Comparison of ENCODE assay signal across 14 cellular contexts in genomic region chr22:44586337-44586990, GRCh38.
DNase-seq lines count a peak whose midpoint lies in the region; ATAC-seq and TF ChIP-seq lines count a peak whose summit lies in the region.
"Had no signal": no experiment of that assay in that cellular context is flagged by ENCODE, and none has a peak within 500 bp of the region (broad histone marks: within the 10 kb centered on the region; RNA-seq: fewer than 3 reads in every experiment).

No MANE protein-coding gene starts in this region.

- no TSS peak for BruUV-seq in PC-3 (replicated peaks; lab: Mats Ljungman, UMichigan)

- H3K79me2 ChIP-seq in GM23248 (ENCODE audit: insufficient read depth) (no peaks in the 10 kb centered on the region), PC-3 (ENCODE audit: low read length) (no peaks in the 10 kb centered on the region)

- no peak for DNase-seq in AG04450 (ENCODE audit: low read depth, low spot score)
- no peak for DNase-seq in GM23248
- DNase-seq in PC-3, result peak; percentile 5
- peak; percentile 77 for DNase-seq in left kidney (ENCODE audit: low read depth, low spot score)
- no peak for DNase-seq in dedifferentiated amniotic fluid mesenchymal stem cell (ENCODE audit: extremely low spot score)
- no peak for DNase-seq in stimulated activated CD4-positive, alpha-beta T cell treated with anti-CD3 and anti-CD28 coated beads, Interleukin-4, amount 100 ng/mL, for 1 hour
- no peak for DNase-seq in NCI-H1048 (lab: John Stamatoyannopoulos, UW)
- DNase-seq in prostate gland (ENCODE audit: low spot score), result no peak
- DNase-seq: dermis blood vessel endothelial cell; MV-4-11; OCI-M1; stimulated activated CD4-positive, alpha-beta T cell treated with anti-CD3 and anti-CD28 coated beads, Interleukin-2, amount 100 ng/mL, for 24 hours; stimulated activated naive CD4-positive, alpha-beta T cell had no signal

- CTCF ChIA-PET in AG04450 (lab: Charles Lee), result interaction anchor here (0.5 kb wide), 1 partner anchor 14 kb away, joined by 4 read pairs; no protein-coding TSS in a partner anchor
- CTCF ChIA-PET in PC-3 (lab: Charles Lee), result no interaction called here

- H3K27ac ChIP-seq in AG04450 (ENCODE audit: low read depth, low read length) (no peak overlapping the region), GM23248 (no peak overlapping the region), PC-3 (ENCODE audit: low read length) (no peak overlapping the region), prostate gland (no peak overlapping the region)
- H3K27ac ChIP-seq: ovary had no signal

- H3K9me2 ChIP-seq in GM23248 (ENCODE audit: insufficient read depth) (no peaks in the 10 kb centered on the region), PC-3 (replicated peaks; ENCODE audit: low read length) (no peaks in the 10 kb centered on the region)

- in situ Hi-C loops in GM23248 (cut with MboI), result no loop called here

- H3K4me3 ChIP-seq in AG04450 (ENCODE audit: low read depth, low read length) (peak overlapping the region; percentile 29), GM23248 (peak overlapping the region; percentile 30; the same call in 1 of the 2 replicates), PC-3 (ENCODE audit: low read length) (peak overlapping the region; percentile 56; the same call in 1 of the 2 replicates), prostate gland (no peak overlapping the region)
- H3K4me3 ChIP-seq: ovary had no signal

- H3K9ac ChIP-seq in GM23248 (no peak overlapping the region), PC-3 (ENCODE audit: low read length) (no peak overlapping the region)

- H3K27me3 ChIP-seq in AG04450 (ENCODE audit: control insufficient read depth, insufficient read depth, low read length) (peaks cover 26% of the 10 kb centered on the region), GM23248 (replicated peaks; ENCODE audit: insufficient read depth) (no peaks in the 10 kb centered on the region), PC-3 (ENCODE audit: low read length) (no peaks in the 10 kb centered on the region), prostate gland (replicated peaks; ENCODE audit: insufficient read depth) (peaks cover 1% of the 10 kb centered on the region)
- H3K27me3 ChIP-seq: ovary had no signal

- intact Hi-C loops in PC-3 (cut with micrococcal nuclease) (no loop called here), prostate gland (cut with DNase I) (no loop called here)

- peaks cover 15% of the 10 kb centered on the region for H3K9me3 ChIP-seq in AG04450 (ENCODE audit: control insufficient read depth, insufficient read depth, low read length)
- no peaks in the 10 kb centered on the region for H3K9me3 ChIP-seq in GM23248 (ENCODE audit: low read depth)
- no peaks in the 10 kb centered on the region for H3K9me3 ChIP-seq in PC-3 (ENCODE audit: low read length)
- H3K9me3 ChIP-seq in prostate gland, result no peaks in the 10 kb centered on the region
- H3K9me3 ChIP-seq: ovary had no signal

- H2AFZ ChIP-seq in GM23248, result peak overlapping the region; percentile 36; the same call in 1 of the 2 replicates
- peak overlapping the region; percentile 52 for H2AFZ ChIP-seq in PC-3 (ENCODE audit: low read length)

- WGBS in GM23248 (ENCODE audit: low coverage in 1 of 2, low lambda C conversion rate in 2 of 2, missing lambda C conversion rate in 2 of 2), 2 experiments, result 50% methylated on average over 18 of the region's 18 CpGs
- WGBS in prostate gland, result 36% methylated on average over 18 of the region's 18 CpGs

- peak; percentile 31; the same call in 1 of the 2 replicates for ATAC-seq in PC-3

- H3K4me1 ChIP-seq in GM23248 (ENCODE audit: insufficient read depth) (peaks cover 3% of the 10 kb centered on the region; the same call in 1 of the 2 replicates), PC-3 (ENCODE audit: insufficient read depth, low read length) (peaks cover 11% of the 10 kb centered on the region; the same call in 1 of the 2 replicates), prostate gland (replicated peaks) (no peaks in the 10 kb centered on the region)

- TF ChIP-seq CTCF in AG04450 (IDR thresholded peaks at IDR 0.05; ENCODE audit: low read depth, low read length), result no peak
- TF ChIP-seq CTCF in PC-3 (conservative IDR thresholded peaks at IDR 0.05; ENCODE audit: low read depth, low read length), result no peak
- TF ChIP-seq CTCF in prostate gland (IDR thresholded peaks at IDR 0.05), result no peak

- POLR2A ChIA-PET in AG04450 (lab: Yijun Ruan, JAX) (no interaction called here), PC-3 (lab: Charles Lee; ENCODE audit: unreplicated experiment) (no interaction called here)

- H3F3A ChIP-seq in GM23248 (ENCODE audit: insufficient read depth) (no peaks in the 10 kb centered on the region), PC-3 (ENCODE audit: low read length, unreplicated experiment) (no peaks in the 10 kb centered on the region)

- no peaks in the 10 kb centered on the region for H3K36me3 ChIP-seq in GM23248 (ENCODE audit: low read depth)
- no peaks in the 10 kb centered on the region for H3K36me3 ChIP-seq in PC-3 (ENCODE audit: low read depth, low read length)
- no peaks in the 10 kb centered on the region for H3K36me3 ChIP-seq in prostate gland
- H3K36me3 ChIP-seq: ovary had no signal

- H3K4me2 ChIP-seq in GM23248 (ENCODE audit: unreplicated experiment) (no peak overlapping the region), PC-3 (ENCODE audit: low read length) (peak overlapping the region; percentile 72)

- no peaks in the 10 kb centered on the region for H4K20me1 ChIP-seq in GM23248 (ENCODE audit: insufficient read depth)
- no peaks in the 10 kb centered on the region for H4K20me1 ChIP-seq in PC-3 (ENCODE audit: low read length)

- no peak for TF ChIP-seq POLR2A in prostate gland (IDR thresholded peaks at IDR 0.05)

Comparison
In these comparisons a context has a peak if more than half of its experiments do, and no peak if none do; other contexts are left out.
1. DNase-seq: peak in PC-3 (single experiment) and left kidney (single experiment); none in AG04450 (single experiment), GM23248 (single experiment), dedifferentiated amniotic fluid mesenchymal stem cell (single experiment), stimulated activated CD4-positive, alpha-beta T cell treated with anti-CD3 and anti-CD28 coated beads, Interleukin-4, amount 100 ng/mL, for 1 hour (single experiment), NCI-H1048 (single experiment) and prostate gland (single experiment).
2. H3K4me3 ChIP-seq: peak in AG04450 (single experiment), GM23248 (single experiment) and PC-3 (single experiment); none in prostate gland (0 of 2).